Comparison of ENCODE assay signal across 1 cellular context in genomic region chr17:55278173-55278748, GRCh38.
TF ChIP-seq lines count a peak whose summit lies in the region.

No MANE protein-coding gene starts in this region.

TF ChIP-seq in HepG2, 621 proteins besides CTCF, POLR2A, EP300 and RAD21 (continued from another document and continues in another):
- TF ChIP-seq HMGA1 (CRISPR knock-in tag; conservative IDR thresholded peaks at IDR 0.05): no peak
- TF ChIP-seq ZNF235 (CRISPR knock-in tag; IDR thresholded peaks at IDR 0.05; ENCODE audit: borderline replicate concordance): no peak
- TF ChIP-seq, protein P1, sequence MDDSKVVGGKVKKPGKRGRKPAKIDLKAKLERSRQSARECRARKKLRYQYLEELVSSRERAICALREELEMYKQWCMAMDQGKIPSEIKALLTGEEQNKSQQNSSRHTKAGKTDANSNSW (CRISPR knock-in tag; IDR thresholded peaks at IDR 0.05; ENCODE audit: borderline replicate concordance): no peak
- no peak for TF ChIP-seq ZMYM2 (CRISPR knock-in tag; IDR thresholded peaks at IDR 0.05)
- TF ChIP-seq, protein P2, sequence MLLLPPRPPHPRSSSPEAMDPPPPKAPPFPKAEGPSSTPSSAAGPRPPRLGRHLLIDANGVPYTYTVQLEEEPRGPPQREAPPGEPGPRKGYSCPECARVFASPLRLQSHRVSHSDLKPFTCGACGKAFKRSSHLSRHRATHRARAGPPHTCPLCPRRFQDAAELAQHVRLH (CRISPR knock-in tag; IDR thresholded peaks at IDR 0.05; ENCODE audit: borderline replicate concordance, low read depth): no peak
- TF ChIP-seq HINFP (CRISPR knock-in tag; IDR thresholded peaks at IDR 0.05; ENCODE audit: low read depth): no peak
- peak; percentile 76; the same call in 1 of the 2 replicates for TF ChIP-seq SSRP1 (CRISPR knock-in tag; IDR thresholded peaks at IDR 0.05)
- no peak for TF ChIP-seq ATF3 (CRISPR knock-in tag; IDR thresholded peaks at IDR 0.05)
- TF ChIP-seq PLRG1 (conservative IDR thresholded peaks at IDR 0.05): no peak
- 0 out of 2 replicates have a peak, but pooled peaks have one; percentile 35 for TF ChIP-seq ZNF792 (CRISPR knock-in tag; IDR thresholded peaks at IDR 0.05)
- TF ChIP-seq NFATC3 (CRISPR knock-in tag; IDR thresholded peaks at IDR 0.05): no peak
- no peak for TF ChIP-seq HHEX (CRISPR knock-in tag; IDR thresholded peaks at IDR 0.05)
- TF ChIP-seq JUNB (CRISPR knock-in tag; IDR thresholded peaks at IDR 0.05; ENCODE audit: borderline replicate concordance): no peak
- TF ChIP-seq, protein P3, sequence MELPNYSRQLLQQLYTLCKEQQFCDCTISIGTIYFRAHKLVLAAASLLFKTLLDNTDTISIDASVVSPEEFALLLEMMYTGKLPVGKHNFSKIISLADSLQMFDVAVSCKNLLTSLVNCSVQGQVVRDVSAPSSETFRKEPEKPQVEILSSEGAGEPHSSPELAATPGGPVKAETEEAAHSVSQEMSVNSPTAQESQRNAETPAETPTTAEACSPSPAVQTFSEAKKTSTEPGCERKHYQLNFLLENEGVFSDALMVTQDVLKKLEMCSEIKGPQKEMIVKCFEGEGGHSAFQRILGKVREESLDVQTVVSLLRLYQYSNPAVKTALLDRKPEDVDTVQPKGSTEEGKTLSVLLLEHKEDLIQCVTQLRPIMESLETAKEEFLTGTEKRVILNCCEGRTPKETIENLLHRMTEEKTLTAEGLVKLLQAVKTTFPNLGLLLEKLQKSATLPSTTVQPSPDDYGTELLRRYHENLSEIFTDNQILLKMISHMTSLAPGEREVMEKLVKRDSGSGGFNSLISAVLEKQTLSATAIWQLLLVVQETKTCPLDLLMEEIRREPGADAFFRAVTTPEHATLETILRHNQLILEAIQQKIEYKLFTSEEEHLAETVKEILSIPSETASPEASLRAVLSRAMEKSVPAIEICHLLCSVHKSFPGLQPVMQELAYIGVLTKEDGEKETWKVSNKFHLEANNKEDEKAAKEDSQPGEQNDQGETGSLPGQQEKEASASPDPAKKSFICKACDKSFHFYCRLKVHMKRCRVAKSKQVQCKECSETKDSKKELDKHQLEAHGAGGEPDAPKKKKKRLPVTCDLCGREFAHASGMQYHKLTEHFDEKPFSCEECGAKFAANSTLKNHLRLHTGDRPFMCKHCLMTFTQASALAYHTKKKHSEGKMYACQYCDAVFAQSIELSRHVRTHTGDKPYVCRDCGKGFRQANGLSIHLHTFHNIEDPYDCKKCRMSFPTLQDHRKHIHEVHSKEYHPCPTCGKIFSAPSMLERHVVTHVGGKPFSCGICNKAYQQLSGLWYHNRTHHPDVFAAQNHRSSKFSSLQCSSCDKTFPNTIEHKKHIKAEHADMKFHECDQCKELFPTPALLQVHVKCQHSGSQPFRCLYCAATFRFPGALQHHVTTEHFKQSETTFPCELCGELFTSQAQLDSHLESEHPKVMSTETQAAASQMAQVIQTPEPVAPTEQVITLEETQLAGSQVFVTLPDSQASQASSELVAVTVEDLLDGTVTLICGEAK (IDR thresholded peaks at IDR 0.05): no peak
- TF ChIP-seq, protein P3 (CRISPR knock-in tag; IDR thresholded peaks at IDR 0.05): no peak
- no peak for TF ChIP-seq HOXA3 (CRISPR knock-in tag; IDR thresholded peaks at IDR 0.05)
- TF ChIP-seq ZSCAN25 (CRISPR knock-in tag; IDR thresholded peaks at IDR 0.05): no peak
- TF ChIP-seq, protein P4, sequence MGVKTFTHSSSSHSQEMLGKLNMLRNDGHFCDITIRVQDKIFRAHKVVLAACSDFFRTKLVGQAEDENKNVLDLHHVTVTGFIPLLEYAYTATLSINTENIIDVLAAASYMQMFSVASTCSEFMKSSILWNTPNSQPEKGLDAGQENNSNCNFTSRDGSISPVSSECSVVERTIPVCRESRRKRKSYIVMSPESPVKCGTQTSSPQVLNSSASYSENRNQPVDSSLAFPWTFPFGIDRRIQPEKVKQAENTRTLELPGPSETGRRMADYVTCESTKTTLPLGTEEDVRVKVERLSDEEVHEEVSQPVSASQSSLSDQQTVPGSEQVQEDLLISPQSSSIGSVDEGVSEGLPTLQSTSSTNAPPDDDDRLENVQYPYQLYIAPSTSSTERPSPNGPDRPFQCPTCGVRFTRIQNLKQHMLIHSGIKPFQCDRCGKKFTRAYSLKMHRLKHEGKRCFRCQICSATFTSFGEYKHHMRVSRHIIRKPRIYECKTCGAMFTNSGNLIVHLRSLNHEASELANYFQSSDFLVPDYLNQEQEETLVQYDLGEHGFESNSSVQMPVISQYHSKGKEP (CRISPR knock-in tag; IDR thresholded peaks at IDR 0.05): no peak
- no peak for TF ChIP-seq KLF12 (CRISPR knock-in tag; IDR thresholded peaks at IDR 0.05; ENCODE audit: borderline replicate concordance)
- no peak for TF ChIP-seq DR1 (CRISPR knock-in tag; IDR thresholded peaks at IDR 0.05)
- TF ChIP-seq KDM6A (CRISPR knock-in tag; IDR thresholded peaks at IDR 0.05; ENCODE audit: low read depth): no peak
- TF ChIP-seq ZNF275 (CRISPR knock-in tag; IDR thresholded peaks at IDR 0.05; ENCODE audit: borderline replicate concordance): no peak
- no peak for TF ChIP-seq ESRRA (CRISPR knock-in tag; IDR thresholded peaks at IDR 0.05; ENCODE audit: low read depth)
- TF ChIP-seq ZSCAN5A (CRISPR knock-in tag; IDR thresholded peaks at IDR 0.05; ENCODE audit: borderline replicate concordance): no peak
- TF ChIP-seq, protein P5, sequence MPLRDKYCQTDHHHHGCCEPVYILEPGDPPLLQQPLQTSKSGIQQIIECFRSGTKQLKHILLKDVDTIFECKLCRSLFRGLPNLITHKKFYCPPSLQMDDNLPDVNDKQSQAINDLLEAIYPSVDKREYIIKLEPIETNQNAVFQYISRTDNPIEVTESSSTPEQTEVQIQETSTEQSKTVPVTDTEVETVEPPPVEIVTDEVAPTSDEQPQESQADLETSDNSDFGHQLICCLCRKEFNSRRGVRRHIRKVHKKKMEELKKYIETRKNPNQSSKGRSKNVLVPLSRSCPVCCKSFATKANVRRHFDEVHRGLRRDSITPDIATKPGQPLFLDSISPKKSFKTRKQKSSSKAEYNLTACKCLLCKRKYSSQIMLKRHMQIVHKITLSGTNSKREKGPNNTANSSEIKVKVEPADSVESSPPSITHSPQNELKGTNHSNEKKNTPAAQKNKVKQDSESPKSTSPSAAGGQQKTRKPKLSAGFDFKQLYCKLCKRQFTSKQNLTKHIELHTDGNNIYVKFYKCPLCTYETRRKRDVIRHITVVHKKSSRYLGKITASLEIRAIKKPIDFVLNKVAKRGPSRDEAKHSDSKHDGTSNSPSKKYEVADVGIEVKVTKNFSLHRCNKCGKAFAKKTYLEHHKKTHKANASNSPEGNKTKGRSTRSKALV (CRISPR knock-in tag; IDR thresholded peaks at IDR 0.05): no peak
- TF ChIP-seq POLR2G (IDR thresholded peaks at IDR 0.05; ENCODE audit: low read depth, low read length): peak; percentile 68
- TF ChIP-seq, protein P6, sequence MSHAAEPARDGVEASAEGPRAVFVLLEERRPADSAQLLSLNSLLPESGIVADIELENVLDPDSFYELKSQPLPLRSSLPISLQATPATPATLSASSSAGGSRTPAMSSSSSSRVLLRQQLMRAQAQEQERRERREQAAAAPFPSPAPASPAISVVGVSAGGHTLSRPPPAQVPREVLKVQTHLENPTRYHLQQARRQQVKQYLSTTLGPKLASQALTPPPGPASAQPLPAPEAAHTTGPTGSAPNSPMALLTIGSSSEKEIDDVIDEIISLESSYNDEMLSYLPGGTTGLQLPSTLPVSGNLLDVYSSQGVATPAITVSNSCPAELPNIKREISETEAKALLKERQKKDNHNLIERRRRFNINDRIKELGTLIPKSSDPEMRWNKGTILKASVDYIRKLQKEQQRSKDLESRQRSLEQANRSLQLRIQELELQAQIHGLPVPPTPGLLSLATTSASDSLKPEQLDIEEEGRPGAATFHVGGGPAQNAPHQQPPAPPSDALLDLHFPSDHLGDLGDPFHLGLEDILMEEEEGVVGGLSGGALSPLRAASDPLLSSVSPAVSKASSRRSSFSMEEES (CRISPR knock-in tag; IDR thresholded peaks at IDR 0.05): no peak
- no peak for TF ChIP-seq U2AF2 (IDR thresholded peaks at IDR 0.05; ENCODE audit: low read depth, low read length)
- no peak for TF ChIP-seq CCDC6 (CRISPR knock-in tag; IDR thresholded peaks at IDR 0.05)
- no peak for TF ChIP-seq SRY (CRISPR knock-in tag; IDR thresholded peaks at IDR 0.05)
- TF ChIP-seq ADNP (CRISPR knock-in tag; IDR thresholded peaks at IDR 0.05): no peak
- TF ChIP-seq ZNF441 (CRISPR knock-in tag; IDR thresholded peaks at IDR 0.05; ENCODE audit: borderline replicate concordance): no peak
- no peak for TF ChIP-seq RXRA (CRISPR knock-in tag; IDR thresholded peaks at IDR 0.05)
- no peak for TF ChIP-seq TEAD2 (CRISPR knock-in tag; IDR thresholded peaks at IDR 0.05)
- TF ChIP-seq ZNF616 (CRISPR knock-in tag; IDR thresholded peaks at IDR 0.05; ENCODE audit: low read depth): no peak
- TF ChIP-seq ZNF75D (CRISPR knock-in tag; IDR thresholded peaks at IDR 0.05; ENCODE audit: borderline replicate concordance): no peak
- no peak for TF ChIP-seq KAT2B (IDR thresholded peaks at IDR 0.05; ENCODE audit: borderline replicate concordance, low read depth, low read length)
- TF ChIP-seq HMG20A (CRISPR knock-in tag; IDR thresholded peaks at IDR 0.05; ENCODE audit: borderline replicate concordance): no peak
- TF ChIP-seq NAIF1 (CRISPR knock-in tag; IDR thresholded peaks at IDR 0.05; ENCODE audit: borderline replicate concordance): no peak
- no peak for TF ChIP-seq MIXL1 (CRISPR knock-in tag; IDR thresholded peaks at IDR 0.05)
- TF ChIP-seq ZBTB42 (CRISPR knock-in tag; IDR thresholded peaks at IDR 0.05): no peak
- no peak for TF ChIP-seq YEATS4 (CRISPR knock-in tag; IDR thresholded peaks at IDR 0.05; ENCODE audit: borderline replicate concordance)
- no peak for TF ChIP-seq ZUFSP (CRISPR knock-in tag; IDR thresholded peaks at IDR 0.05; ENCODE audit: borderline replicate concordance)
- TF ChIP-seq ZNF225 (CRISPR knock-in tag; IDR thresholded peaks at IDR 0.05): no peak
- TF ChIP-seq CENPT (CRISPR knock-in tag; IDR thresholded peaks at IDR 0.05; ENCODE audit: low read depth): no peak
